8 cellular contexts compared by ENCODE assay signal in the genomic region with DNA sequence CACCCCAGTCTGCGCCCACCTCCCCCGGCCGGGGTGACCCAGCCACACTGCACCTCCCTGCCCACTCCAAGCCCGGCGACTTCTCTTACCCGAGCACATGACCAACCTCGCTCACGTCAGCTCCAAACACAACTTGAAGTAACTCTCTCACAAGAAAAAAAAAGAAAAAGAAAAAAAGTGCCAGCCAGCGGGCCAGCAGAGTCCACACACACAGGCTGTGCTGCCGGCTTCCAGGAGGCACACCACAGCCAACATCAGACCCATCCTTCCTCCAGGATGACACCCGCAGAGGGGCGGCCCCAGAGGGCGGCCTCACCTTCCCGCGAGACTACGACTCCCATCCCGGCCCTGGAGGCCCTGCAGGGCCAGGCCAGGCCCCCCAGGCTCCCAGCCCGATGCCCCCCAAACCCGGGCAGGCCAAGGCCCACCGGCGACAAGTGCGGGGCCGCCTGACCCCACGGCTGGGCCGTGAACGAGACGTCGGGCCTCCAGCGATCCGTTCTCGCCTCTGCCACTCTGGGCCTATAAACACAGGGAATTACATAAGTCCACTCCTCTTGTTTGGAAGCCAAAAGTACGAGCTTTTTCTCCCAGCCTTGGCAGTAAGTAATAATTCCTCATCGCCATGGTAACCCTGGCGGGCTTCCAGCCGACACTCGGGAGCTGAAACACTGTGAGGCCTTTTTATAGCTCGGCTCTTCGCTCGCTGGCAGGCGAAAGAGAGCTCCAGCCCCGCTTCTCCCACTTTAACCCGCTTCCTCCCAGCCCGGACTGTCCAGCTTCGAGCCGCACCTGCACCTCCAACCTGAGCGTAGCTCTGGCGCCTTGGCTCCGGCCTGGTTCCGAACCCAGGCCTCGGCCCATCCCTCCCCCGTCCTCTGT. TPM values are rescaled to one million over a fixed set of nuclear protein-coding genes. Genes with fewer than 3 reads are reported as not detected.
DNase-seq lines count a peak whose midpoint lies in the region; ATAC-seq lines count a peak whose summit lies in the region.

No MANE protein-coding gene starts in this region.

- ATAC-seq in left ventricle myocardium superior (peak; percentile 75), HG03196 (IDR thresholded peaks at IDR 0.05; ENCODE audit: unreplicated experiment) (no peak), HG03159 (IDR thresholded peaks at IDR 0.05; ENCODE audit: unreplicated experiment) (no peak)

- intact Hi-C loops in left ventricle myocardium superior (cut with micrococcal nuclease), result no loop called here

- DNase-seq in GM03348 (ENCODE audit: low spot score), result peak; percentile 97
- peak; percentile 94 for DNase-seq in NCI-H2196 treated with DMSO at 0.1 percent for 48 hours (lab: John Stamatoyannopoulos, UW; ENCODE audit: unreplicated experiment)
- DNase-seq in astrocyte of the hippocampus (ENCODE audit: low read depth, low spot score), result peak; percentile 99
- peak; percentile 99 for DNase-seq in left ventricle myocardium superior
- DNase-seq in putamen (ENCODE audit: low spot score), result peak; percentile 98
- no peak for DNase-seq in activated CD4-positive, alpha-beta T cell treated with anti-CD3 and anti-CD28 coated beads for 48 hours

RNA-seq across cellular contexts. Expression of a gene that starts 49.1 kb away (rescaled TPM):
- 142 TPM for total RNA-seq in left ventricle myocardium superior
